Comparison of ENCODE assay signal across 30 cellular contexts in the genomic region with DNA sequence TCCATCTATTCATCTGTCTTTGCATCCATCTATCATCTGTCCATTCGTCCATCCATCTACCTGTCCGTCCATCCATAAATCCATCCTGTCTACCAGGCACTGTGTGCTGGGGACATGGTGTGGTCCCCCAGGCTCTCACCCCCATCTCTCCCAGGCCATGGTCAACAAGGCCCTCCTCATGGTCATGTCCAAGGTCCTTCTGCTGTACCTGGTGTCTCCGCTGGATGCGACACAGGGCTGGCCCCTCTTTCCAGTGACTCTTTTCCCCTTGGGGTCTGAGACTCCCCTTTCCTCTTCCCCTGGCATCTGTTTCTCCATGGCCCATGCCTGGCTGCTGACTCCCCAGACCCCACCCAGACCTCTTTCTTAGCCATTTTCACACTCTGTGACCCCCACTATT. TPM values are rescaled to one million over a fixed set of nuclear protein-coding genes. Genes with fewer than 3 reads are reported as not detected.
A peak's percentile ranks its signal among the peaks of the same experiment; 100 is the strongest.
DNase-seq lines count a peak whose midpoint lies in the region; FAIRE-seq and TF ChIP-seq lines count a peak whose summit lies in the region.
"Had no signal": no experiment of that assay in that cellular context is flagged by ENCODE, and none has a peak within 500 bp of the region (broad histone marks: within the 10 kb centered on the region; RNA-seq: fewer than 3 reads in every experiment).

No MANE protein-coding gene starts in this region.

- peaks cover 0 to 85% (median 0%) of the 10 kb centered on the region in 11 experiments; a peak in 9 of 22 replicates for H3K36me3 ChIP-seq in BLaER1 treated with 17β-estradiol and CSF1 and Interleukin-3, amounts not matched to agents 10 nM and 100 nM
- H3K36me3 ChIP-seq in KOPT-K1 (ENCODE audit: insufficient read depth, low read length), result peaks cover 31% of the 10 kb centered on the region
- H3K36me3 ChIP-seq in kidney (ENCODE audit: control insufficient read depth in 1 of 2, insufficient read depth in 2 of 2, low read length in 2 of 2), result no peaks in the 10 kb centered on the region
- H3K36me3 ChIP-seq in spleen, result no peaks in the 10 kb centered on the region
- no peaks in the 10 kb centered on the region for H3K36me3 ChIP-seq in HAP-1 (replicated peaks)
- H3K36me3 ChIP-seq: SJSA1 had no signal

- TF ChIP-seq CTCF in kidney (IDR thresholded peaks at IDR 0.05; ENCODE audit: borderline replicate concordance, extremely low read depth, insufficient read depth) (no peak), spleen (IDR thresholded peaks at IDR 0.05 in 8 of 11, conservative IDR thresholded peaks at IDR 0.05 in 3 of 11) (no peak)

- no peak for TF ChIP-seq POLR2A in spleen (IDR thresholded peaks at IDR 0.05)

- DNase-seq in kidney (peak; percentile 26), spleen (peak; percentile 34), HAP-1 (ENCODE audit: low spot score in 2 of 2) (no peak), germinal center (ENCODE audit: low spot score) (no peak), frontal cortex (ENCODE audit: low spot score in 2 of 2) (no peak)
- DNase-seq: CD8-positive, alpha-beta memory T cell; DMS 273 treated with DMSO at 0.1 percent for 48 hours; DMS79 treated with DMSO at 0.1 percent for 48 hours; NCI-H1092 treated with DMSO at 0.1 percent for 48 hours; NCI-H1436 treated with DMSO at 0.1 percent for 48 hours; NCI-H2029; NCI-H446; NCI-H524 treated with DMSO at 0.1 percent for 48 hours; NCI-H774; NK-92 treated with Interleukin-12 subunit alpha and Interleukin-12 subunit beta, amount 100 ng/mL, for 24 hours; PC-9 had no signal

- H3K4me1 ChIP-seq in BLaER1 treated with 17β-estradiol and CSF1 and Interleukin-3, amounts not matched to agents 10 nM and 100 nM, result peaks cover 24 to 82% (median 68%) of the 10 kb centered on the region in 10 experiments
- no peaks in the 10 kb centered on the region for H3K4me1 ChIP-seq in kidney (ENCODE audit: control insufficient read depth in 1 of 2, insufficient read depth in 1 of 2, low read depth in 1 of 2, low read length in 2 of 2)
- H3K4me1 ChIP-seq in spleen, result no peaks in the 10 kb centered on the region
- no peaks in the 10 kb centered on the region for H3K4me1 ChIP-seq in HAP-1
- H3K4me1 ChIP-seq: SJSA1 had no signal

- H3K9me3 ChIP-seq in BLaER1 treated with 17β-estradiol and CSF1 and Interleukin-3, amounts not matched to agents 10 nM and 100 nM (replicated peaks in 1 of 11), result peaks cover 0 to 8% (median 0%) of the 10 kb centered on the region in 11 experiments; a peak in 2 of 22 replicates
- H3K9me3 ChIP-seq in KOPT-K1 (ENCODE audit: insufficient read depth, low read length, poor library complexity, severe bottlenecking) (peaks cover 8% of the 10 kb centered on the region), kidney (ENCODE audit: control insufficient read depth in 1 of 2, low read length in 2 of 2) (no peaks in the 10 kb centered on the region), spleen (no peaks in the 10 kb centered on the region), HAP-1 (no peaks in the 10 kb centered on the region)
- H3K9me3 ChIP-seq: SJSA1 had no signal

- no peak for FAIRE-seq in kidney (lab: Jason Lieb, UNC)
- FAIRE-seq in frontal cortex (lab: Jason Lieb, UNC), result no peak
- FAIRE-seq: GM12892, GM19239, H1 had no signal

- H4K20me1 ChIP-seq in BLaER1 treated with 17β-estradiol and CSF1 and Interleukin-3, amounts not matched to agents 10 nM and 100 nM, result no peaks in the 10 kb centered on the region

- intact Hi-C loops in kidney (cut with DNase I) (no loop called here), spleen (cut with DNase I; ENCODE audit: low total_unique reads) (no loop called here)

- peak overlapping the region in 6 of 11 experiments; percentile 22 to 82 (median 70); a peak in 10 of 22 replicates for H3K9ac ChIP-seq in BLaER1 treated with 17β-estradiol and CSF1 and Interleukin-3, amounts not matched to agents 10 nM and 100 nM
- H3K9ac ChIP-seq in kidney (ENCODE audit: low read length in 2 of 2), result no peak overlapping the region
- H3K9ac ChIP-seq: KMS-11 had no signal

- H3K4me3 ChIP-seq in BLaER1 treated with 17β-estradiol and CSF1 and Interleukin-3, amounts not matched to agents 10 nM and 100 nM, result peak overlapping the region in 5 of 10 experiments; percentile 40 to 74 (median 63); a peak in 9 of 20 replicates
- no peak overlapping the region for H3K4me3 ChIP-seq in kidney (ENCODE audit: low read length in 2 of 2)
- H3K4me3 ChIP-seq in spleen, result no peak overlapping the region
- H3K4me3 ChIP-seq in HAP-1, result no peak overlapping the region
- H3K4me3 ChIP-seq: PC-9, SJSA1 had no signal

- peak overlapping the region in 6 of 11 experiments; percentile 72 to 84 (median 78); a peak in 13 of 22 replicates for H3K27ac ChIP-seq in BLaER1 treated with 17β-estradiol and CSF1 and Interleukin-3, amounts not matched to agents 10 nM and 100 nM
- H3K27ac ChIP-seq in KOPT-K1 (ENCODE audit: low read depth, low read length, poor library complexity, severe bottlenecking) (peak overlapping the region; percentile 93), kidney (ENCODE audit: low read depth in 2 of 2, low read length in 2 of 2) (no peak overlapping the region), spleen (no peak overlapping the region)
- H3K27ac ChIP-seq: HL-60, KMS-11, PC-9, SJSA1 had no signal

- in situ Hi-C loops in HAP-1 (cut with MboI; ENCODE audit: low sequenced_read_pairs), result no loop called here

- WGBS in spleen, 5 donors, result 86 to 94% (median 88%) methylated on average over 4 of the region's 4 CpGs

- H3K4me2 ChIP-seq in BLaER1 treated with 17β-estradiol and CSF1 and Interleukin-3, amounts not matched to agents 10 nM and 100 nM, result peak overlapping the region; percentile 5 to 100 (median 96); a peak in 19 of 22 replicates
- H3K4me2 ChIP-seq: KMS-11, PC-9 had no signal

- H3K27me3 ChIP-seq in BLaER1 treated with 17β-estradiol and CSF1 and Interleukin-3, amounts not matched to agents 10 nM and 100 nM, result peaks cover 0 to 39% (median 0%) of the 10 kb centered on the region in 11 experiments; a peak in 3 of 22 replicates
- H3K27me3 ChIP-seq in spleen (replicated peaks in 1 of 7) (peaks cover 0 to 40% (median 0%) of the 10 kb centered on the region in 7 donors), HAP-1 (ENCODE audit: low read depth) (no peaks in the 10 kb centered on the region)

RNA-seq across cellular contexts. Expression of a gene that starts 4.5 kb away (rescaled TPM):
- not detected for total RNA-seq in kidney
- not detected for polyA plus RNA-seq in kidney (ENCODE audit: insufficient read depth, low read depth, low replicate concordance)
- not detected for total RNA-seq in spleen
- under 1 TPM in 1 of 3 donors, not detected in 2; 0.26 TPM for polyA plus RNA-seq in spleen
- not detected for total RNA-seq in frontal cortex
- total RNA-seq: A673; CD8-positive, alpha-beta memory T cell; H1; M059J; PC-9; Right ventricle myocardium inferior; RPMI7951; SJSA1 had no signal
- polyA plus RNA-seq: CD14-positive monocyte; CD8-positive, alpha-beta memory T cell; H1; IgD-negative memory B cell had no signal

RNA-seq across cellular contexts. Expression of a gene that starts 56.5 kb away (rescaled TPM):
- total RNA-seq in kidney (1.1 TPM), spleen (1 to 10 TPM in 3 of 7 donors, under 1 TPM in 1, not detected in 3; 0.44 to 2.5 (median 2.2) TPM), frontal cortex (0.82 TPM)
- polyA plus RNA-seq in kidney (ENCODE audit: insufficient read depth, low read depth, low replicate concordance) (1.3 TPM), spleen (1 to 10 TPM in 2 of 3 donors, under 1 TPM in 1; 0.29 to 2.2 (median 1.6) TPM)
- total RNA-seq: M059J, Right ventricle myocardium inferior, RPMI7951, SJSA1 had no signal
- polyA plus RNA-seq: CD14-positive monocyte; CD8-positive, alpha-beta memory T cell; IgD-negative memory B cell had no signal

Comparison
In these comparisons a context has a peak if more than half of its experiments do, and no peak if none do; other contexts are left out.
1. H3K27ac ChIP-seq: peak in BLaER1 treated with 17β-estradiol and CSF1 and Interleukin-3, amounts not matched to agents 10 nM and 100 nM (6 of 11) and KOPT-K1 (single experiment); none in kidney (0 of 2) and spleen (0 of 8).
2. H3K9ac ChIP-seq: peak in BLaER1 treated with 17β-estradiol and CSF1 and Interleukin-3, amounts not matched to agents 10 nM and 100 nM (6 of 11); none in kidney (0 of 2).
3. DNase-seq: peak in kidney (single experiment) and spleen (single experiment); none in HAP-1 (0 of 2), germinal center (single experiment) and frontal cortex (0 of 2).